ENCODE assay signal across 8 cellular contexts in the genomic region with DNA sequence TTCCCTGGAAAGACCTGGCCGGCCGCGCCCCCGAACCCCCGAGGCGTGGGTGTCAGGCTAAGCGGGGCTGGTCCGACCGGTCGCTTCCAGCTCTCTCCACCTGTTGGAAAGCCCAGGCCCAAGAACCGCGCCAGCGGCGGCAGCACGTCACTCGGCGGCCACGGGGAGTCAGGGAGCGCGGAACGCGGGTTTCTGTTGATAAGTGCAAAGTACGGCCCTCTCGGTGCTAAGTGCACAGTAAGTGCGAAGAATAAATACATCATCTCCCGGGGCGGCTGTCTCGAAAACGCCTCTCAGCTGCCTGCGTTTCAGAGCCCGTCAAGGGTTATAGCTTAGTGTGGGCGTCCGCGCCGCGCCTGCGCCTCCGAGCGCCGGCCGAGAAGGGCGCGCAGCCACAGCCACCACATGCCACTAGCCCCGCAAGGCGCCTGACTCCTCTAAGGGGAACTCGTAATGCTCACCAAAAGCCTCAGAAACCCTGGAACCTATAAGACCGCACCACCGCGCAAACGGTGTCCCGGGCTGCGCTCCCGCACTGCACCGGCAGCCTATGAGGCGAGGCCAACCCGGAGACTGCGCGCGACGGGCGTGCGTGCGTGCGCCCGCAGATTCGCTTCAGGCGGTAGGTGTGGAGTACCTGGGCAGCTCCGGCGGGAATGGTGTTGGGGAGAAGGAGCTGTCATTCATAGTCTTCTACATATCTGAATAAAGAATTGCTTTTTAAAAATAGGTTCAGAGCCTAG. TPM values are rescaled to one million over a fixed set of nuclear protein-coding genes. Genes with fewer than 3 reads are reported as not detected.
DNase-seq lines count a peak whose midpoint lies in the region; ATAC-seq and TF ChIP-seq lines count a peak whose summit lies in the region.

No MANE protein-coding gene starts in this region.

- intact Hi-C loops in esophagus muscularis mucosa (cut with DNase I), result no loop called here

- H3K79me1 ChIP-seq in neuronal stem cell (ENCODE audit: low read depth, low read length), result no peaks in the 10 kb centered on the region

- H3K9ac ChIP-seq in neuronal stem cell (ENCODE audit: low read depth, low read length, poor library complexity), result no peak overlapping the region

- no peak overlapping the region for H2BK15ac ChIP-seq in neuronal stem cell (ENCODE audit: low read length)

- H3K23ac ChIP-seq in neuronal stem cell (ENCODE audit: low read depth, low read length, poor library complexity), result no peak overlapping the region

- H3K27ac ChIP-seq in esophagus muscularis mucosa (replicated peaks in 1 of 4) (peak overlapping the region in 1 of 4 donors; percentile 35), neuronal stem cell (replicated peaks; ENCODE audit: low read length) (no peak overlapping the region)

- no peak overlapping the region for H2BK120ac ChIP-seq in neuronal stem cell (ENCODE audit: low read depth, low read length)

- H2BK12ac ChIP-seq in neuronal stem cell (ENCODE audit: low read length), result no peak overlapping the region

- TF ChIP-seq POLR2A in esophagus muscularis mucosa (IDR thresholded peaks at IDR 0.05; ENCODE audit: low read depth), result no peak

- peak overlapping the region; percentile 77 for H3K4me2 ChIP-seq in neuronal stem cell (ENCODE audit: insufficient read depth, low read length, poor library complexity, severe bottlenecking)

- TF ChIP-seq CTCF in esophagus muscularis mucosa (IDR thresholded peaks at IDR 0.05), result no peak

- peak overlapping the region; percentile 47 to 62 (median 52) for H3K4me3 ChIP-seq in esophagus muscularis mucosa
- peak overlapping the region in 1 of 2 donors; percentile 67 for H3K4me3 ChIP-seq in neuronal stem cell (ENCODE audit: low read length in 2 of 2)

- H3K9me3 ChIP-seq in esophagus muscularis mucosa (no peaks in the 10 kb centered on the region), neuronal stem cell (replicated peaks in 1 of 2; ENCODE audit: control insufficient read depth in 2 of 2, insufficient read depth in 1 of 2, low read depth in 1 of 2, low read length in 2 of 2) (peaks cover 0 to 4% of the 10 kb centered on the region in 2 donors)

- H3K14ac ChIP-seq in neuronal stem cell (ENCODE audit: low read length), result no peak overlapping the region

- WGBS in esophagus muscularis mucosa, result 3% methylated on average over 20 of the region's 69 CpGs
- no CpG with 5 or more reads among the region's 69 CpGs for WGBS in neuronal stem cell (ENCODE audit: extremely low coverage in 2 of 2, insufficient read length in 2 of 2, insufficient replicate concordance in 1 of 2), 2 donors

- H3K27me3 ChIP-seq in esophagus muscularis mucosa (peaks cover 12 to 100% (median 70%) of the 10 kb centered on the region in 4 donors), neuronal stem cell (ENCODE audit: control insufficient read depth in 3 of 3, insufficient read depth in 3 of 3, low read depth in 1 of 3, low read length in 3 of 3) (peaks cover 23 to 93% (median 65%) of the 10 kb centered on the region in 3 experiments)

- H3K36me3 ChIP-seq in esophagus muscularis mucosa (no peaks in the 10 kb centered on the region), neuronal stem cell (replicated peaks in 1 of 2; ENCODE audit: control insufficient read depth in 2 of 2, insufficient read depth in 2 of 2, low read length in 2 of 2) (no peaks in the 10 kb centered on the region)

- H2AK5ac ChIP-seq in neuronal stem cell (ENCODE audit: low read depth, low read length), result no peak overlapping the region

- no peak overlapping the region for H2BK5ac ChIP-seq in neuronal stem cell (ENCODE audit: low read length)

- no peak overlapping the region for H3K4ac ChIP-seq in neuronal stem cell (ENCODE audit: low read length)

- no peak overlapping the region for H4K91ac ChIP-seq in neuronal stem cell (ENCODE audit: low read depth, low read length, poor library complexity)

- H3K18ac ChIP-seq in neuronal stem cell (ENCODE audit: low read length), result no peak overlapping the region

- peak; percentile 39 for DNase-seq in EH (ENCODE audit: low read depth)
- peak; percentile 39 for DNase-seq in LHCN-M2 (ENCODE audit: low read depth)
- DNase-seq in esophagus muscularis mucosa (ENCODE audit: extremely low spot score), result peak; percentile 81
- peak; percentile 48 for DNase-seq in neuronal stem cell (ENCODE audit: low spot score)
- no peak for DNase-seq in activated naive CD4-positive, alpha-beta T cell treated with Interleukin-2 at 50 U/mL for 16 hours

- H3K4me1 ChIP-seq in esophagus muscularis mucosa (peaks cover 9 to 21% (median 20%) of the 10 kb centered on the region in 4 donors), neuronal stem cell (ENCODE audit: control insufficient read depth in 2 of 2, insufficient read depth in 1 of 2, low read depth in 1 of 2, low read length in 2 of 2) (peaks cover 0 to 5% of the 10 kb centered on the region in 2 donors)

- no peak overlapping the region for H4K8ac ChIP-seq in neuronal stem cell (ENCODE audit: low read depth, low read length)

- ATAC-seq in HG02588 (IDR thresholded peaks at IDR 0.05; ENCODE audit: unreplicated experiment) (no peak), GM19463 (IDR thresholded peaks at IDR 0.05; ENCODE audit: unreplicated experiment) (no peak), GM21737 (IDR thresholded peaks at IDR 0.05; ENCODE audit: unreplicated experiment) (no peak)

- no peak for TF ChIP-seq EP300 in esophagus muscularis mucosa (IDR thresholded peaks at IDR 0.05)

- H2AFZ ChIP-seq in neuronal stem cell (ENCODE audit: low read length), result peak overlapping the region; percentile 87

RNA-seq across cellular contexts. Expression of a gene that starts 9.2 kb away (rescaled TPM):
- total RNA-seq in LHCN-M2 (2014; rRNA removed) (23.5 and 26.1 TPM in 2 replicates), esophagus muscularis mucosa (10 to 100 TPM in 3 of 4 donors, 1 to 10 TPM in 1; 8.7 to 17.4 (median 11.2) TPM)
- 5.3 TPM for polyA plus RNA-seq in LHCN-M2 (2012)
- not detected for polyA plus RNA-seq in neuronal stem cell (2013, experiment 1 of 2)
- not detected for polyA plus RNA-seq in neuronal stem cell (2013, experiment 2 of 2)
